Comparison of ENCODE assay signal across 9 cellular contexts in the genomic region with DNA sequence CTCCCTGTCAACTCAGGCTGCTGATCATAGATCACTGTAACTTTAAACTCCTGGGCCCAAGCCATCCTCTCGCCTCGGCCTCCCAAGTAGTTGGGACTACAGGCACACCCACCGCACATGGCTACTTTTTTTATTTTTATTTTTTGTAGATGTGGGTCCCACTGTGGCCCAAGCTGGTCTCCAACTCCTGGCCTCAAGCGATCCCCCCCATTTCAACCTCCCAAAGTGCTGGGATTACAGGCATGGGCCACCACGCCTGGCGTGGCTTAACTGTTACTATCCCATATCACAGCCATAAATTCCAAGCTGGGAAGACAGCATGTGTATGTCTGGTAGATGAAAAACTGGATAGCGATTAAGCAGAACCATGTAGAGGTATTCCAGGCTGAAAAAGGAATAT. TPM values are rescaled to one million over a fixed set of nuclear protein-coding genes. Genes with fewer than 3 reads are reported as not detected.
DNase-seq lines count a peak whose midpoint lies in the region; ATAC-seq and TF ChIP-seq lines count a peak whose summit lies in the region.
"Had no signal": no experiment of that assay in that cellular context is flagged by ENCODE, and none has a peak within 500 bp of the region (broad histone marks: within the 10 kb centered on the region; RNA-seq: fewer than 3 reads in every experiment).

No MANE protein-coding gene starts in this region.

- H3K27ac Mint-ChIP-seq in T-helper 17 cell = peak overlapping the region; percentile 92

- H3K27me3 Mint-ChIP-seq in T-helper 17 cell = no peaks in the 10 kb centered on the region

- peaks cover 22 to 26% of the 10 kb centered on the region in 2 donors for H3K4me1 ChIP-seq in gastrocnemius medialis

- TF ChIP-seq CTCF in GM12865 (IDR thresholded peaks at IDR 0.05; ENCODE audit: insufficient read depth, low read depth, low read length, missing control alignments) (no peak), fibroblast of mammary gland (conservative IDR thresholded peaks at IDR 0.05; ENCODE audit: control insufficient read depth, insufficient read depth, low read depth, low read length) (no peak), gastrocnemius medialis (IDR thresholded peaks at IDR 0.05 in 4 of 5, conservative IDR thresholded peaks at IDR 0.05 in 1 of 5) (no peak)

- DNase-seq in GM12865 (ENCODE audit: low read depth) (no peak), T-helper 17 cell (no peak), fibroblast of mammary gland (ENCODE audit: low read depth) (no peak), gastrocnemius medialis (no peak), NCI-H146 (lab: John Stamatoyannopoulos, UW) (no peak), cerebellar cortex (ENCODE audit: low spot score) (no peak)
- DNase-seq: NCI-H524 treated with DMSO at 0.1 percent for 48 hours had no signal

- peak overlapping the region; percentile 91 for H3K4me3 Mint-ChIP-seq in T-helper 17 cell

- no peaks in the 10 kb centered on the region for H3K9me3 ChIP-seq in T-helper 17 cell (ENCODE audit: control insufficient read depth, low read length, poor library complexity, severe bottlenecking)
- no peaks in the 10 kb centered on the region for H3K9me3 ChIP-seq in gastrocnemius medialis

- peak overlapping the region in 3 of 4 donors; percentile 74 to 92 (median 83) for H3K27ac ChIP-seq in gastrocnemius medialis

- peaks cover 5 to 16% (median 12%) of the 10 kb centered on the region in 3 donors for H3K27me3 ChIP-seq in gastrocnemius medialis

- ATAC-seq in T-helper 17 cell (no peak), gastrocnemius medialis (peak in 1 of 2 donors; percentile 11), GM21825 (IDR thresholded peaks at IDR 0.05; ENCODE audit: unreplicated experiment) (no peak), HG03378 (IDR thresholded peaks at IDR 0.05; ENCODE audit: unreplicated experiment) (no peak)

- no peak for TF ChIP-seq POLR2A in gastrocnemius medialis (IDR thresholded peaks at IDR 0.05)

- intact Hi-C loops in gastrocnemius medialis (cut with DNase I; ENCODE audit: low total_unique reads) = loop anchor here (1.0 kb wide), 1 partner anchor 16 kb away; no protein-coding TSS in a partner anchor

- H3K36me3 Mint-ChIP-seq in T-helper 17 cell (ENCODE audit: low read depth) = peaks cover 6% of the 10 kb centered on the region

- H3K4me3 ChIP-seq in GM12865 (ENCODE audit: low read depth, low read length) (peak overlapping the region; percentile 79), fibroblast of mammary gland (ENCODE audit: control insufficient read depth, low read depth, low read length) (peak overlapping the region; percentile 92), gastrocnemius medialis (peak overlapping the region; percentile 64 to 91 (median 88))

- H3K4me1 Mint-ChIP-seq in T-helper 17 cell = peaks cover 31% of the 10 kb centered on the region

- H3K36me3 ChIP-seq in gastrocnemius medialis = peaks cover 0 to 4% of the 10 kb centered on the region in 2 donors

- in situ Hi-C loops in gastrocnemius medialis (cut with MboI; ENCODE audit: low sequenced_read_pairs in 4 of 4) = no loop called here

RNA-seq across cellular contexts. Expression of a gene that starts 1.0 kb away (rescaled TPM):
- total RNA-seq in T-helper 17 cell (10 to 100 TPM; 67.7 to 79.2 TPM), gastrocnemius medialis (10 to 100 TPM; 29.8 to 40.7 (median 35.7) TPM)

RNA-seq across cellular contexts. Expression of a gene that starts 1.2 kb away (rescaled TPM):
- total RNA-seq in T-helper 17 cell (10 to 100 TPM; 17.2 to 17.8 TPM), gastrocnemius medialis (1 to 10 TPM in 1 of 4 donors, under 1 TPM in 1, not detected in 2; 0.16 to 1.1 TPM)

RNA-seq across cellular contexts. Expression of a gene that starts 15.6 kb away (rescaled TPM):
- total RNA-seq in T-helper 17 cell (10 to 100 TPM; 77.6 to 82.2 TPM), gastrocnemius medialis (1 to 10 TPM in 1 of 4 donors, under 1 TPM in 3; 0.32 to 2.6 (median 0.65) TPM)

RNA-seq across cellular contexts. Expression of a gene that starts 16.8 kb away (rescaled TPM):
- total RNA-seq in T-helper 17 cell (100 to 1,000 TPM; 256 to 327 TPM), gastrocnemius medialis (100 to 1,000 TPM in 3 of 4 donors, 10 to 100 TPM in 1; 98.3 to 324 (median 214) TPM)

RNA-seq across cellular contexts. Expression of a gene that starts 46.4 kb away (rescaled TPM):
- 1 to 10 TPM; 1.3 to 3.2 TPM for total RNA-seq in T-helper 17 cell
- total RNA-seq in gastrocnemius medialis = 1 to 10 TPM; 1.6 to 5.5 (median 3.0) TPM

Comparison
In these comparisons a context has a peak if more than half of its experiments do, and no peak if none do; other contexts are left out.
1. RNA of a gene that starts 1.2 kb away (total RNA-seq): 17.2 to 17.8 TPM in T-helper 17 cell; 0.16 to 1.1 TPM in gastrocnemius medialis; every median in the first group is over 4 times any median in the second.
2. RNA of a gene that starts 15.6 kb away (total RNA-seq): 77.6 to 82.2 TPM in T-helper 17 cell; 0.32 to 2.6 TPM in gastrocnemius medialis; every median in the first group is over 10 times any median in the second.
3. Peak in every context shown above with its lines, with median percentiles within 50 percentile points of each other: H3K4me3 ChIP-seq.